Comparison of ENCODE assay signal across 22 cellular contexts in genomic region chr2:225556461-225556860, GRCh38.
DNase-seq lines count a peak whose midpoint lies in the region; ATAC-seq and TF ChIP-seq lines count a peak whose summit lies in the region.
"Had no signal": no experiment of that assay in that cellular context is flagged by ENCODE, and none has a peak within 500 bp of the region (broad histone marks: within the 10 kb centered on the region; RNA-seq: fewer than 3 reads in every experiment).

No MANE protein-coding gene starts in this region.

- H3K4me3 ChIP-seq in HCT116 (replicated peaks in 1 of 2; ENCODE audit: low read depth in 1 of 2, low read length in 2 of 2): no peak overlapping the region
- no peak overlapping the region for H3K4me3 ChIP-seq in astrocyte of the spinal cord (ENCODE audit: low read depth, low read length)
- no peak overlapping the region for H3K4me3 ChIP-seq in mesendoderm (ENCODE audit: low read length)
- H3K4me3 ChIP-seq in A673 (ENCODE audit: low read depth, low read length, poor library complexity, severe bottlenecking): no peak overlapping the region
- H3K4me3 ChIP-seq: GM23248, left lung, SK-N-MC, transverse colon had no signal

- CTCF ChIA-PET in Calu3 (lab: Charles Lee): interaction anchor here (1.6 kb wide), 1 partner anchor 274 kb away, joined by 10 read pairs; no protein-coding TSS in a partner anchor
- CTCF ChIA-PET in HCT116 (lab: Charles Lee): interaction anchor here (1.2 kb wide), 1 partner anchor 273 kb away, joined by 4 read pairs; no protein-coding TSS in a partner anchor
- CTCF ChIA-PET in A673 (lab: Charles Lee): interaction anchor here (0.6 kb wide), 1 partner anchor 39 kb away, joined by 4 read pairs; no protein-coding TSS in a partner anchor

- peak; percentile 38 for TF ChIP-seq RAD21 in HCT116 (IDR thresholded peaks at IDR 0.05; ENCODE audit: low read depth)

- H3K27ac Mint-ChIP-seq in Calu3 (ENCODE audit: unreplicated experiment): no peak overlapping the region
- H3K27ac Mint-ChIP-seq: activated naive CD8-positive, alpha-beta T cell treated with anti-CD3 and anti-CD28 coated beads for 36 hours; CD4-positive, CD25-positive, alpha-beta regulatory T cell; T-helper 1 cell treated with Interleukin-12 subunit alpha and Interleukin-12 subunit beta and Interleukin-4 antibody, amounts not matched to agents 30 μg/mL and 1 μg/mL, for 36 hours had no signal

- no peak overlapping the region for H4K8ac ChIP-seq in mesendoderm (ENCODE audit: low read depth, low read length)

- H3K9me3 Mint-ChIP-seq in Calu3 (ENCODE audit: low read depth, unreplicated experiment): no peaks in the 10 kb centered on the region
- H3K9me3 Mint-ChIP-seq: activated naive CD8-positive, alpha-beta T cell treated with anti-CD3 and anti-CD28 coated beads for 36 hours; T-helper 1 cell treated with Interleukin-12 subunit alpha and Interleukin-12 subunit beta and Interleukin-4 antibody, amounts not matched to agents 30 μg/mL and 1 μg/mL, for 36 hours had no signal

- no peak overlapping the region for H2AK5ac ChIP-seq in mesendoderm (ENCODE audit: low read length)

- no peak overlapping the region for H2BK5ac ChIP-seq in mesendoderm (ENCODE audit: low read length)

- no peaks in the 10 kb centered on the region for H4K20me1 ChIP-seq in HCT116 (ENCODE audit: insufficient read depth)

- no peak overlapping the region for H3K4me3 Mint-ChIP-seq in Calu3 (ENCODE audit: low read depth, unreplicated experiment)
- H3K4me3 Mint-ChIP-seq: activated naive CD8-positive, alpha-beta T cell treated with anti-CD3 and anti-CD28 coated beads for 36 hours; CD4-positive, CD25-positive, alpha-beta regulatory T cell; T-helper 1 cell treated with Interleukin-12 subunit alpha and Interleukin-12 subunit beta and Interleukin-4 antibody, amounts not matched to agents 30 μg/mL and 1 μg/mL, for 36 hours had no signal

- in situ Hi-C loops in astrocyte of the spinal cord (cut with HindIII; ENCODE audit: low sequenced_read_pairs): no loop called here

- no peak overlapping the region for H3K4ac ChIP-seq in mesendoderm (ENCODE audit: low read depth, low read length)

- H2BK15ac ChIP-seq in mesendoderm (replicated peaks; ENCODE audit: low read depth): no peak overlapping the region

- H3K27ac ChIP-seq in HCT116 (ENCODE audit: low read depth, low read length) (no peak overlapping the region), mesendoderm (ENCODE audit: low read depth, low read length) (no peak overlapping the region), A673 (ENCODE audit: low read depth, low read length, poor library complexity, severe bottlenecking) (no peak overlapping the region)
- H3K27ac ChIP-seq: GM23248, left lung, SK-N-MC, transverse colon had no signal

- H3K9ac ChIP-seq in HCT116 (ENCODE audit: low read length): no peak overlapping the region
- H3K9ac ChIP-seq in mesendoderm (ENCODE audit: low read length): no peak overlapping the region
- H3K9ac ChIP-seq: GM23248 had no signal

- no peaks in the 10 kb centered on the region for H3K9me2 ChIP-seq in HCT116 (ENCODE audit: insufficient read depth)

- H3K4me2 ChIP-seq in HCT116 (ENCODE audit: low read length): no peak overlapping the region
- H3K4me2 ChIP-seq in mesendoderm (ENCODE audit: low read length): no peak overlapping the region

- H3K4me1 ChIP-seq in HCT116 (ENCODE audit: control insufficient read depth in 1 of 2, insufficient read depth in 2 of 2, low read length in 2 of 2) (no peaks in the 10 kb centered on the region), mesendoderm (ENCODE audit: control insufficient read depth, low read depth, low read length) (no peaks in the 10 kb centered on the region), A673 (ENCODE audit: insufficient read depth, low read length, poor library complexity, severe bottlenecking) (no peaks in the 10 kb centered on the region)
- H3K4me1 ChIP-seq: left lung, transverse colon had no signal

- H3K23ac ChIP-seq in mesendoderm (ENCODE audit: low read length): no peak overlapping the region

- no peaks in the 10 kb centered on the region for H3K4me1 Mint-ChIP-seq in Calu3 (ENCODE audit: low read depth, unreplicated experiment)
- H3K4me1 Mint-ChIP-seq: activated naive CD8-positive, alpha-beta T cell treated with anti-CD3 and anti-CD28 coated beads for 36 hours; CD4-positive, CD25-positive, alpha-beta regulatory T cell had no signal

- no peak overlapping the region for H3K18ac ChIP-seq in mesendoderm (ENCODE audit: low read length)

- H4K5ac ChIP-seq in mesendoderm (ENCODE audit: low read length): no peak overlapping the region

- H3K9me3 ChIP-seq in HCT116 (ENCODE audit: control insufficient read depth in 1 of 2, insufficient read depth in 1 of 2, low read depth in 1 of 2, low read length in 2 of 2): no peaks in the 10 kb centered on the region
- H3K9me3 ChIP-seq in A673 (ENCODE audit: low read depth, low read length, poor library complexity, severe bottlenecking): no peaks in the 10 kb centered on the region
- H3K9me3 ChIP-seq: left lung, transverse colon had no signal

- H3K36me3 Mint-ChIP-seq in Calu3 (ENCODE audit: insufficient read depth, unreplicated experiment): no peaks in the 10 kb centered on the region
- H3K36me3 Mint-ChIP-seq: activated naive CD8-positive, alpha-beta T cell treated with anti-CD3 and anti-CD28 coated beads for 36 hours; CD4-positive, CD25-positive, alpha-beta regulatory T cell had no signal

- H3K79me2 ChIP-seq in HCT116 (ENCODE audit: insufficient read depth, low read length) (no peaks in the 10 kb centered on the region), mesendoderm (ENCODE audit: control insufficient read depth, insufficient read depth, low read length) (no peaks in the 10 kb centered on the region)

- no peak overlapping the region for H2AFZ ChIP-seq in HCT116 (ENCODE audit: low read depth, low read length, poor library complexity, severe bottlenecking)
- H2AFZ ChIP-seq: GM23248 had no signal

- no peak for TF ChIP-seq CTCF in Calu3 (IDR thresholded peaks at IDR 0.05; ENCODE audit: unreplicated experiment)
- peak in 2 of 3 experiments; percentile 18 to 28; a peak in 2 of 6 replicates for TF ChIP-seq CTCF in HCT116 (IDR thresholded peaks at IDR 0.05 in 2 of 3, conservative IDR thresholded peaks at IDR 0.05 in 1 of 3; ENCODE audit: borderline replicate concordance in 1 of 3, insufficient read depth in 1 of 3, low read depth in 2 of 3, low read length in 2 of 3)
- TF ChIP-seq CTCF in astrocyte of the spinal cord (IDR thresholded peaks at IDR 0.05; ENCODE audit: low read depth, low read length): peak; percentile 7
- no peak; the same call in 1 of the 2 replicates for TF ChIP-seq CTCF in A673 (conservative IDR thresholded peaks at IDR 0.05; ENCODE audit: low read depth, low read length)

- RAD21 ChIA-PET in HCT116 (lab: Charles Lee; ENCODE audit: low non-redundant PET in 1 of 2, low total read pairs in 2 of 2, uncharacterized antibody in 2 of 2, unreplicated experiment in 2 of 2): no interaction called here

- POLR2A ChIA-PET in HCT116 (lab: Charles Lee) (no interaction called here), A673 (lab: Charles Lee; ENCODE audit: low non-redundant PET) (no interaction called here)

- peak; percentile 6 for DNase-seq in Calu3
- no peak for DNase-seq in HCT116 (ENCODE audit: low read depth, low spot score)
- DNase-seq in astrocyte of the spinal cord (ENCODE audit: low read depth, low spot score): no peak
- DNase-seq in mesendoderm: peak; percentile 7
- DNase-seq in Right ventricle myocardium superior: no peak
- no peak for DNase-seq in C1 segment of cervical spinal cord (lab: John Stamatoyannopoulos, UW)
- DNase-seq in A673 (ENCODE audit: low spot score): no peak
- DNase-seq: activated CD4-positive, alpha-beta T cell treated with anti-CD3 and anti-CD28 coated beads for 1 hour; activated CD8-positive, alpha-beta memory T cell treated with anti-CD3 and anti-CD28 coated beads for 24 hours; activated effector memory CD4-positive, alpha-beta T cell treated with Interleukin-2 at 50 U/mL for 16 hours; activated naive CD8-positive, alpha-beta T cell treated with anti-CD3 and anti-CD28 coated beads for 36 hours; aorta; CD4-positive, CD25-positive, alpha-beta regulatory T cell; EL; GM23248; left lung; NCI-H1694; NCI-H510A treated with DMSO at 0.1 percent for 48 hours; occipital lobe; transverse colon had no signal

- no peaks in the 10 kb centered on the region for H3K79me1 ChIP-seq in mesendoderm (ENCODE audit: low read length)

- ATAC-seq in HCT116 (peak; percentile 34; the same call in 1 of the 2 replicates), Right ventricle myocardium superior (ENCODE audit: poor library complexity) (no peak)
- ATAC-seq: left lung had no signal

- intact Hi-C loops in Calu3 (cut with micrococcal nuclease; ENCODE audit: unreplicated experiment): loop anchor here (1.0 to 10.0 kb wide), 2 partner anchors 273 to 432 kb away; no protein-coding TSS in a partner anchor
- intact Hi-C loops in HCT116 (cut with micrococcal nuclease): no loop called here
- intact Hi-C loops in Right ventricle myocardium superior (cut with DNase I): no loop called here
- intact Hi-C loops in A673 (cut with micrococcal nuclease; ENCODE audit: unreplicated experiment): no loop called here

- TF ChIP-seq POLR2A in HCT116 (IDR thresholded peaks at IDR 0.05; ENCODE audit: borderline replicate concordance, extremely low read depth, insufficient read depth, insufficient read length): no peak

- H3K27me3 Mint-ChIP-seq in Calu3 (ENCODE audit: unreplicated experiment): peaks cover 11% of the 10 kb centered on the region
- H3K27me3 Mint-ChIP-seq: CD4-positive, CD25-positive, alpha-beta regulatory T cell had no signal

- H3K36me3 ChIP-seq in HCT116 (ENCODE audit: control insufficient read depth in 1 of 2, insufficient read depth in 2 of 2, low read length in 2 of 2): no peaks in the 10 kb centered on the region
- H3K36me3 ChIP-seq in mesendoderm (ENCODE audit: control insufficient read depth, insufficient read depth, low read length): no peaks in the 10 kb centered on the region
- no peaks in the 10 kb centered on the region for H3K36me3 ChIP-seq in A673 (ENCODE audit: insufficient read depth, low read length, poor library complexity, severe bottlenecking)
- H3K36me3 ChIP-seq: left lung, transverse colon had no signal

- H3K56ac ChIP-seq in mesendoderm (ENCODE audit: low read length): no peak overlapping the region

- H2BK120ac ChIP-seq in mesendoderm (ENCODE audit: low read depth, low read length): no peak overlapping the region

- H3K27me3 ChIP-seq in HCT116 (ENCODE audit: insufficient read depth, low read length) (no peaks in the 10 kb centered on the region), mesendoderm (ENCODE audit: insufficient read depth, low read length, poor library complexity) (no peaks in the 10 kb centered on the region), A673 (replicated peaks; ENCODE audit: insufficient read depth, low read depth, low read length, poor library complexity) (no peaks in the 10 kb centered on the region)
- H3K27me3 ChIP-seq: left lung, transverse colon had no signal

- BruUV-seq in Calu3 (replicated peaks; lab: Mats Ljungman, UMichigan) (no TSS peak), HCT116 (replicated peaks; lab: Mats Ljungman, UMichigan) (no TSS peak), A673 (replicated peaks; lab: Mats Ljungman, UMichigan) (no TSS peak)

TF ChIP-seq in HCT116, 20 proteins besides CTCF, POLR2A, EP300 and RAD21 (continues in another document):
- no peak for TF ChIP-seq MAX (IDR thresholded peaks at IDR 0.05)

Comparison
In these comparisons a context has a peak if more than half of its experiments do, and no peak if none do; other contexts are left out.
1. DNase-seq: peak in Calu3 (single experiment) and mesendoderm (single experiment); none in HCT116 (single experiment), astrocyte of the spinal cord (single experiment), Right ventricle myocardium superior (single experiment), C1 segment of cervical spinal cord (0 of 14) and A673 (single experiment).
2. CTCF ChIP-seq: peak in HCT116 (2 of 3) and astrocyte of the spinal cord (single experiment); none in Calu3 (single experiment) and A673 (single experiment).